ENCODE assay signal across 11 cellular contexts in the genomic region with DNA sequence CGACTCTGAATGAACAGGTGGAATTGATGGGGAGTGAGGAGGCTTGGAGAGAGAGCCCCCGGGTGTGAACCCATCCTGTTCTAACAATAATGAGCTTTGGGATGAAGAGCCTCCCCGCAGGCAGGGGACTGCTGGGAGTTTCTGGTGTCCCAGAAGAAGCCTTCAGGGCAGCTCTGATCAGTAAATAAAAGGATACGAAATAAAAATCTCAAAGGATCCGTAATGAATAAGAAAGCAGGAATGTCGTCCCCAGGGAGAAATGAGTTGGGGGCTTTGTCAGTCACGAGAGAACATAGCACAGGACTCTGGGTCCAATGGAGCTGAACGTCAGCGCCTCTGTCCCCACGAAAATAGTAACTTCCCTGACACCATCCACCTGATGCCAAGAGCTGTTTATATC.
A peak's percentile ranks its signal among the peaks of the same experiment; 100 is the strongest.
DNase-seq lines count a peak whose midpoint lies in the region; ATAC-seq, FAIRE-seq and TF ChIP-seq lines count a peak whose summit lies in the region.
"Had no signal": no experiment of that assay in that cellular context is flagged by ENCODE, and none has a peak within 500 bp of the region (broad histone marks: within the 10 kb centered on the region; RNA-seq: fewer than 3 reads in every experiment).

No MANE protein-coding gene starts in this region.

- peaks cover 38% of the 10 kb centered on the region for H3K4me1 Mint-ChIP-seq in osteocyte (ENCODE audit: unreplicated experiment)

- H3K27me3 Mint-ChIP-seq in osteocyte (ENCODE audit: unreplicated experiment): peaks cover 7% of the 10 kb centered on the region
- H3K27me3 Mint-ChIP-seq: activated naive CD8-positive, alpha-beta T cell treated with anti-CD3 and anti-CD28 coated beads, Interleukin-2, amount 50 U/mL, for 24 hours had no signal

- TF ChIP-seq CTCF in AG09309 (IDR thresholded peaks at IDR 0.05; ENCODE audit: control insufficient read depth, insufficient read depth, low read depth, low read length, missing control alignments) (no peak), osteocyte (IDR thresholded peaks at IDR 0.05) (no peak)

- H3K36me3 ChIP-seq in NT2/D1 (ENCODE audit: insufficient read depth, insufficient read length, low read length): no peaks in the 10 kb centered on the region

- H3K27ac Mint-ChIP-seq in osteocyte (ENCODE audit: unreplicated experiment): peak overlapping the region; percentile 94
- H3K27ac Mint-ChIP-seq: activated naive CD8-positive, alpha-beta T cell treated with anti-CD3 and anti-CD28 coated beads, Interleukin-2, amount 50 U/mL, for 24 hours had no signal

- 0 out of 2 replicates have a peak, but pooled peaks cover 2% of the 10 kb centered on the region for H3K9me3 ChIP-seq in NT2/D1 (ENCODE audit: insufficient read depth, low read length)
- H3K9me3 ChIP-seq: Caco-2 had no signal

- no peak for FAIRE-seq in GM12892 (lab: Jason Lieb, UNC)

- no peaks in the 10 kb centered on the region for H3K36me3 Mint-ChIP-seq in osteocyte (ENCODE audit: unreplicated experiment)

- ATAC-seq in HG02884 (IDR thresholded peaks at IDR 0.05; ENCODE audit: unreplicated experiment): no peak
- ATAC-seq: activated naive CD8-positive, alpha-beta T cell treated with anti-CD3 and anti-CD28 coated beads, Interleukin-2, amount 50 U/mL, for 24 hours had no signal

- H3K4me1 ChIP-seq in NT2/D1 (ENCODE audit: insufficient read depth, insufficient read length): peaks cover 10% of the 10 kb centered on the region
- H3K4me1 ChIP-seq: Caco-2 had no signal

- TF ChIP-seq POLR2A in GM12892 (IDR thresholded peaks at IDR 0.05; ENCODE audit: low read depth, low read length): no peak

- H3K4me3 Mint-ChIP-seq in osteocyte (ENCODE audit: unreplicated experiment): peak overlapping the region; percentile 73
- H3K4me3 Mint-ChIP-seq: activated naive CD8-positive, alpha-beta T cell treated with anti-CD3 and anti-CD28 coated beads, Interleukin-2, amount 50 U/mL, for 24 hours had no signal

- no peak overlapping the region for H3K9ac ChIP-seq in NT2/D1 (ENCODE audit: insufficient read length, low read depth)

- DNase-seq in AG09309 (ENCODE audit: low read depth) (no peak), NT2/D1 (ENCODE audit: low read depth, low spot score) (peak; percentile 39), fibroblast of gingiva (ENCODE audit: low read depth) (peak; percentile 59), osteocyte (ENCODE audit: extremely low spot score, unreplicated experiment) (no peak), AML-193 (lab: John Stamatoyannopoulos, UW) (no peak), OCI-M1 (lab: John Stamatoyannopoulos, UW) (no peak), GM12892 (ENCODE audit: insufficient read length) (no peak)
- DNase-seq: activated naive CD8-positive, alpha-beta T cell treated with anti-CD3 and anti-CD28 coated beads, Interleukin-2, amount 50 U/mL, for 24 hours; Caco-2; stimulated activated naive CD4-positive, alpha-beta T cell treated with Interleukin-2 at 50 U/mL for 16 hours had no signal

- H3K27me3 ChIP-seq in NT2/D1 (ENCODE audit: insufficient read depth, insufficient read length): no peaks in the 10 kb centered on the region

- H3K4me3 ChIP-seq in AG09309 (ENCODE audit: control insufficient read depth, low read depth, low read length) (peak overlapping the region; percentile 26), NT2/D1 (ENCODE audit: insufficient read length, low read depth) (no peak overlapping the region)

- H3K9me3 Mint-ChIP-seq in osteocyte (ENCODE audit: unreplicated experiment): peaks cover under 1% of the 10 kb centered on the region

Comparison
In these comparisons a context has a peak if more than half of its experiments do, and no peak if none do; other contexts are left out.
1. DNase-seq: peak in NT2/D1 (single experiment) and fibroblast of gingiva (single experiment); none in AG09309 (single experiment), osteocyte (single experiment), AML-193 (0 of 2), OCI-M1 (single experiment) and GM12892 (single experiment).